13 cellular contexts compared by ENCODE assay signal in genomic region chr18:39455300-39455699, GRCh38.
A peak's percentile ranks its signal among the peaks of the same experiment; 100 is the strongest.
DNase-seq lines count a peak whose midpoint lies in the region; ATAC-seq and TF ChIP-seq lines count a peak whose summit lies in the region.
"Had no signal": no experiment of that assay in that cellular context is flagged by ENCODE, and none has a peak within 500 bp of the region (broad histone marks: within the 10 kb centered on the region; RNA-seq: fewer than 3 reads in every experiment).

No MANE protein-coding gene starts in this region.

- H3K4me1 ChIP-seq in left ventricle myocardium inferior (peaks cover 20% of the 10 kb centered on the region), adipocyte (ENCODE audit: control insufficient read depth, insufficient read depth, low read length) (peaks cover 25% of the 10 kb centered on the region), suprapubic skin (peaks cover 19% of the 10 kb centered on the region)

- H3K4me3 ChIP-seq in left ventricle myocardium inferior: no peak overlapping the region
- no peak overlapping the region for H3K4me3 ChIP-seq in adipocyte (ENCODE audit: low read length)
- no peak overlapping the region for H3K4me3 ChIP-seq in foreskin fibroblast (ENCODE audit: low read depth in 1 of 2, low read length in 2 of 2)
- H3K4me3 ChIP-seq in suprapubic skin: no peak overlapping the region
- H3K4me3 ChIP-seq: coronary artery had no signal

- H3K27ac ChIP-seq in left ventricle myocardium inferior (replicated peaks): no peak overlapping the region
- no peak overlapping the region for H3K27ac ChIP-seq in suprapubic skin
- H3K27ac ChIP-seq: coronary artery had no signal

- TF ChIP-seq CTCF in left ventricle myocardium inferior (IDR thresholded peaks at IDR 0.05; ENCODE audit: borderline replicate concordance) (no peak), foreskin fibroblast (IDR thresholded peaks at IDR 0.05; ENCODE audit: low read depth, low read length) (no peak), suprapubic skin (IDR thresholded peaks at IDR 0.05) (no peak)

- H3K9me3 ChIP-seq in left ventricle myocardium inferior (replicated peaks): no peaks in the 10 kb centered on the region
- no peaks in the 10 kb centered on the region for H3K9me3 ChIP-seq in adipocyte (ENCODE audit: control insufficient read depth, low read length)
- no peaks in the 10 kb centered on the region for H3K9me3 ChIP-seq in suprapubic skin

- intact Hi-C loops in left ventricle myocardium superior (cut with micrococcal nuclease): no loop called here
- intact Hi-C loops in left ventricle myocardium inferior (cut with micrococcal nuclease): no loop called here

- H3K9ac ChIP-seq in adipocyte (ENCODE audit: low read length): no peak overlapping the region

- DNase-seq in left ventricle myocardium superior (no peak), left ventricle myocardium inferior (no peak), adipocyte (ENCODE audit: low read depth) (peak; percentile 19), foreskin fibroblast (peak; percentile 86 to 93), ureter (ENCODE audit: low spot score) (peak; percentile 61), GDM1 (lab: John Stamatoyannopoulos, UW) (no peak), suprapubic skin (ENCODE audit: low spot score in 2 of 2) (no peak), SK-N-DZ (ENCODE audit: low spot score) (no peak)
- DNase-seq: activated CD4-positive, alpha-beta T cell treated with anti-CD3 and anti-CD28 coated beads, Interleukin-2, amount 10 ng/mL, durations not matched to agents 24 days and 14 days; Kasumi-1; NCI-H510A had no signal

- peak; percentile 24 for ATAC-seq in left ventricle myocardium superior
- ATAC-seq: natural killer cell treated with Interleukin-12 subunit alpha and Interleukin-12 subunit beta and Interleukin-15 and Interleukin-18, amount 100 ng/mL, for 72 hours had no signal

- no peaks in the 10 kb centered on the region for H3K36me3 ChIP-seq in left ventricle myocardium inferior
- H3K36me3 ChIP-seq in adipocyte (ENCODE audit: control insufficient read depth, insufficient read depth, low read length, severe bottlenecking): no peaks in the 10 kb centered on the region
- no peaks in the 10 kb centered on the region for H3K36me3 ChIP-seq in suprapubic skin

- no peaks in the 10 kb centered on the region for H3K27me3 ChIP-seq in left ventricle myocardium inferior (ENCODE audit: low read depth)
- no peaks in the 10 kb centered on the region for H3K27me3 ChIP-seq in adipocyte (replicated peaks; ENCODE audit: control insufficient read depth, insufficient read depth, low read length)
- H3K27me3 ChIP-seq in suprapubic skin: no peaks in the 10 kb centered on the region

- no peak for TF ChIP-seq EP300 in suprapubic skin (IDR thresholded peaks at IDR 0.05)

- TF ChIP-seq POLR2A in suprapubic skin (IDR thresholded peaks at IDR 0.05): no peak

Comparison
In these comparisons a context has a peak if more than half of its experiments do, and no peak if none do; other contexts are left out.
1. DNase-seq: peak in adipocyte (single experiment), foreskin fibroblast (2 of 2) and ureter (single experiment); none in left ventricle myocardium superior (single experiment), left ventricle myocardium inferior (single experiment), GDM1 (single experiment), suprapubic skin (0 of 2) and SK-N-DZ (single experiment).